In the genomic region with DNA sequence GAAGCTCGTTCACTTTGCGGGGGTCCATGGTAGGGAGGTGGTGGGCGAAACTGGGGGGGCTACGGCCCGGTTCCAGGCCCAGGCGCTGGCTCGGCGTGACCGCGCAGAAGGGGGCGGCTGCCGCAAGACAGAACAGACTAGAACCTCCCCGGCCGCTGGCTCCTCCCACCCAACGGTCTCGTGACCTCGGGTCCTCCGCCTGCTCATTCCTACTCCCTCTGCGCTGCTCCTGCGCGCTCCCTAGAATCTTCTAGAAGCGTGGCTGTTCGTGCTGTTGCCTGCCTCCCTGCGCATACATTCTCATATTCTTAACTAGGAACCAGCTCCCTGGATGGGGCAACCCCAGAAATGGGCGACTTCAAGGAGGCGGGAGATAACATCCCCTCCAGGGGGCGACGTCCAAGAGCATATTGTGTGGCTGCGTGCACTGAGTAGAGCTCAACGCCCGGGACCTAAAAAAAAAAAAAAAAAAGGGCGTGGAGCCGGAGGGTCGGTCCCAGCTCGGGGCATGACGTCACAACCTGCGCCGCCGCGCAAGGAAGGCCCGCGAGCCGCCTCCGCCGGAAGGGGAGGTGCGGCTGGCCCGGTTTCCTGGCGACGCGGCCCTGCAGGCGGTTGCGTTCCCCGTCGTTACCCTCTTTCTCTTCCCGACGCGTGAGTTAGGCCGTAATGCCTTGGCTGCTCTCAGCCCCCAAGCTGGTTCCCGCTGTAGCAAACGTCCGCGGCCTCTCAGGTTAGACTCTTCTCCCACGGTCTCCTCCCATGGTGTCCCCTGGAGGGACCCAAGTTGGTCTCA, we compare ENCODE assay signal across 8 cellular contexts. TPM values are rescaled to one million over a fixed set of nuclear protein-coding genes. Genes with fewer than 3 reads are reported as not detected.
A peak's percentile ranks its signal among the peaks of the same experiment; 100 is the strongest.
DNase-seq lines count a peak whose midpoint lies in the region; ATAC-seq and TF ChIP-seq lines count a peak whose summit lies in the region.

ST13 (minus strand) TSS at position 127 of the 796 bp plus-strand sequence; CDS start at position 28, 99 bp downstream.
XPNPEP3 (plus strand) TSS at position 636 of the 796 bp plus-strand sequence; CDS start at position 670, 34 bp downstream.

- H3K4me3 ChIP-seq in BLaER1 treated with 17β-estradiol and CSF1 and Interleukin-3, amounts not matched to agents 10 nM and 100 nM, result peak within 1 kb of the TSS; percentile 83 to 97 (median 92)
- H3K4me3 ChIP-seq in colonic mucosa, result peak within 1 kb of the TSS; percentile 85

- H3K4me1 ChIP-seq in BLaER1 treated with 17β-estradiol and CSF1 and Interleukin-3, amounts not matched to agents 10 nM and 100 nM, result peaks cover 38 to 53% (median 45%) of the 10 kb centered on the region in 10 experiments
- peaks cover 6% of the 10 kb centered on the region for H3K4me1 ChIP-seq in colonic mucosa

- DNase-seq in NCI-H526 treated with DMSO at 0.1 percent for 48 hours (lab: John Stamatoyannopoulos, UW) (peak; percentile 85), colonic mucosa (peak; percentile 99)
- DNase-seq in activated CD4-positive, alpha-beta T cell treated with anti-CD3 and anti-CD28 coated beads, Interleukin-2, amount 10 ng/mL, durations not matched to agents 24 days and 14 days, result peak; percentile 99
- peak; percentile 92 to 95 for DNase-seq in stimulated activated CD4-positive, alpha-beta T cell treated with anti-CD3 and anti-CD28 coated beads, Interleukin-1b, Interleukin-23, amount 100 ng/mL, for 4 hours (ENCODE audit: low read depth in 2 of 2)

- peak within 1 kb of the TSS; percentile 96 for H3K4me3 Mint-ChIP-seq in activated CD4-positive, alpha-beta T cell treated with anti-CD3 and anti-CD28 coated beads, Interleukin-2, amount 10 ng/mL, durations not matched to agents 24 days and 14 days

- ATAC-seq in GM19324 (IDR thresholded peaks at IDR 0.05; ENCODE audit: low FRiP score, unreplicated experiment), result peak; percentile 92
- ATAC-seq in HG03469 (IDR thresholded peaks at IDR 0.05; ENCODE audit: unreplicated experiment), result peak; percentile 67

- H3K9me3 Mint-ChIP-seq in activated CD4-positive, alpha-beta T cell treated with anti-CD3 and anti-CD28 coated beads, Interleukin-2, amount 10 ng/mL, durations not matched to agents 24 days and 14 days, result no peaks in the 10 kb centered on the region

- no peak for TF ChIP-seq CTCF in colonic mucosa (IDR thresholded peaks at IDR 0.05)

- H3K27ac ChIP-seq in BLaER1 treated with 17β-estradiol and CSF1 and Interleukin-3, amounts not matched to agents 10 nM and 100 nM, result peak within 1 kb of the TSS; percentile 91 to 98 (median 96)
- H3K27ac ChIP-seq in colonic mucosa (peak within 1 kb of the TSS; percentile 92), layer of hippocampus (ENCODE audit: low read depth, low read length) (peak within 1 kb of the TSS; percentile 100)

- intact Hi-C loops in activated CD4-positive, alpha-beta T cell treated with anti-CD3 and anti-CD28 coated beads, Interleukin-2, amount 10 ng/mL, durations not matched to agents 24 days and 14 days (cut with micrococcal nuclease), result loop anchor here (1.0 to 2.0 kb wide), 7 partner anchors 37 to 430 kb away; partner anchors contain the start of genes L3MBTL2, MRTFA, RANGAP1 and RBX1
- intact Hi-C loops in colonic mucosa (cut with DNase I), result no loop called here

- peaks cover 2% of the 10 kb centered on the region for H3K27me3 Mint-ChIP-seq in activated CD4-positive, alpha-beta T cell treated with anti-CD3 and anti-CD28 coated beads, Interleukin-2, amount 10 ng/mL, durations not matched to agents 24 days and 14 days

- peak within 1 kb of the TSS; percentile 88 to 99 (median 93) for H3K4me2 ChIP-seq in BLaER1 treated with 17β-estradiol and CSF1 and Interleukin-3, amounts not matched to agents 10 nM and 100 nM

- H3K36me3 ChIP-seq in BLaER1 treated with 17β-estradiol and CSF1 and Interleukin-3, amounts not matched to agents 10 nM and 100 nM, result peaks cover 11 to 55% (median 36%) of the 10 kb centered on the region in 11 experiments; a peak in 20 of 22 replicates
- no peaks in the 10 kb centered on the region for H3K36me3 ChIP-seq in colonic mucosa

- H4K20me1 ChIP-seq in BLaER1 treated with 17β-estradiol and CSF1 and Interleukin-3, amounts not matched to agents 10 nM and 100 nM, result peaks cover 33 to 47% (median 39%) of the 10 kb centered on the region in 11 experiments; a peak in 20 of 22 replicates

- H3K27ac Mint-ChIP-seq in activated CD4-positive, alpha-beta T cell treated with anti-CD3 and anti-CD28 coated beads, Interleukin-2, amount 10 ng/mL, durations not matched to agents 24 days and 14 days, result peak within 1 kb of the TSS; percentile 100

- H3K27me3 ChIP-seq in BLaER1 treated with 17β-estradiol and CSF1 and Interleukin-3, amounts not matched to agents 10 nM and 100 nM, result no peaks in the 10 kb centered on the region
- H3K27me3 ChIP-seq in colonic mucosa, result no peaks in the 10 kb centered on the region
- H3K27me3 ChIP-seq in layer of hippocampus (ENCODE audit: control insufficient read depth, insufficient read depth, low read length), result no peaks in the 10 kb centered on the region

- H3K9me3 ChIP-seq in BLaER1 treated with 17β-estradiol and CSF1 and Interleukin-3, amounts not matched to agents 10 nM and 100 nM (replicated peaks in 1 of 11), result no peaks in the 10 kb centered on the region
- H3K9me3 ChIP-seq in colonic mucosa, result no peaks in the 10 kb centered on the region

- H3K9ac ChIP-seq in BLaER1 treated with 17β-estradiol and CSF1 and Interleukin-3, amounts not matched to agents 10 nM and 100 nM, result peak within 1 kb of the TSS; percentile 85 to 97 (median 93)
- H3K9ac ChIP-seq in colonic mucosa (ENCODE audit: low read depth in 2 of 2, low read length in 2 of 2), result peak within 1 kb of the TSS; percentile 84 to 100

- H3K36me3 Mint-ChIP-seq in activated CD4-positive, alpha-beta T cell treated with anti-CD3 and anti-CD28 coated beads, Interleukin-2, amount 10 ng/mL, durations not matched to agents 24 days and 14 days (ENCODE audit: low read depth), result peaks cover 23% of the 10 kb centered on the region

- H3K4me1 Mint-ChIP-seq in activated CD4-positive, alpha-beta T cell treated with anti-CD3 and anti-CD28 coated beads, Interleukin-2, amount 10 ng/mL, durations not matched to agents 24 days and 14 days, result peaks cover 42% of the 10 kb centered on the region

RNA-seq across cellular contexts. Expression of gene ST13, which starts in this region (rescaled TPM):
- total RNA-seq in activated CD4-positive, alpha-beta T cell treated with anti-CD3 and anti-CD28 coated beads, Interleukin-2, amount 10 ng/mL, durations not matched to agents 24 days and 14 days, result 210 and 215 TPM in 2 replicates
- 100 to 1,000 TPM; 193 to 238 TPM for total RNA-seq in colonic mucosa

RNA-seq across cellular contexts. Expression of gene XPNPEP3, which starts in this region (rescaled TPM):
- total RNA-seq in activated CD4-positive, alpha-beta T cell treated with anti-CD3 and anti-CD28 coated beads, Interleukin-2, amount 10 ng/mL, durations not matched to agents 24 days and 14 days, result 17.6 and 17.7 TPM in 2 replicates
- total RNA-seq in colonic mucosa, result 10 to 100 TPM; 12.8 to 22.0 TPM

Comparison
In these comparisons a context has a peak if more than half of its experiments do, and no peak if none do; other contexts are left out.
1. Peak in every context shown above with its lines: DNase-seq, ATAC-seq, H3K4me3 ChIP-seq and H3K27ac ChIP-seq.